In genomic region chr1:25544243-25544764, GRCh38 we compare ENCODE assay signal across 7 cellular contexts. TPM values are rescaled to one million over a fixed set of nuclear protein-coding genes. Genes with fewer than 3 reads are reported as not detected.
A peak's percentile ranks its signal among the peaks of the same experiment; 100 is the strongest.
DNase-seq lines count a peak whose midpoint lies in the region; ATAC-seq lines count a peak whose summit lies in the region.

No MANE protein-coding gene starts in this region.

- peak overlapping the region; percentile 73 for H3K4me3 ChIP-seq in right cardiac atrium (ENCODE audit: low read length)

- no peaks in the 10 kb centered on the region for H3K27me3 ChIP-seq in right cardiac atrium (ENCODE audit: control insufficient read depth, insufficient read depth)

- no peak overlapping the region for H3K27ac ChIP-seq in right cardiac atrium (ENCODE audit: low read length)

- CTCF ChIA-PET in activated CD4-positive, alpha-beta memory T cell treated with anti-CD3 and anti-CD28 coated beads for 36 hours (lab: Charles Lee): interaction anchor here (0.6 to 1.8 kb wide), 2 partner anchors 17 to 230 kb away, joined by 3 to 5 read pairs; no protein-coding TSS in a partner anchor

- H3K4me1 Mint-ChIP-seq in activated CD4-positive, alpha-beta memory T cell treated with anti-CD3 and anti-CD28 coated beads for 36 hours (ENCODE audit: low read depth): peaks cover 42% of the 10 kb centered on the region
- peaks cover 48% of the 10 kb centered on the region for H3K4me1 Mint-ChIP-seq in stimulated activated effector memory CD8-positive, alpha-beta T cell treated with anti-CD3 and anti-CD28 coated beads, Interleukin-12 subunit alpha, Interleukin-12 subunit beta, amount 100 ng/mL, for 72 hours

- POLR2A ChIA-PET in activated CD4-positive, alpha-beta memory T cell treated with anti-CD3 and anti-CD28 coated beads for 36 hours (lab: Charles Lee): interaction anchor here (1.0 to 1.8 kb wide), 2 partner anchors 10 to 257 kb away, joined by 3 to 5 read pairs; no protein-coding TSS in a partner anchor

- no peaks in the 10 kb centered on the region for H3K9me3 Mint-ChIP-seq in activated CD4-positive, alpha-beta memory T cell treated with anti-CD3 and anti-CD28 coated beads for 36 hours
- H3K9me3 Mint-ChIP-seq in stimulated activated effector memory CD8-positive, alpha-beta T cell treated with anti-CD3 and anti-CD28 coated beads, Interleukin-12 subunit alpha, Interleukin-12 subunit beta, amount 100 ng/mL, for 72 hours: no peaks in the 10 kb centered on the region

- peak; percentile 10 for ATAC-seq in HG03354 (IDR thresholded peaks at IDR 0.05; ENCODE audit: poor library complexity, severe bottlenecking, unreplicated experiment)
- ATAC-seq in right cardiac atrium: no peak
- no peak for ATAC-seq in stimulated activated effector memory CD8-positive, alpha-beta T cell treated with anti-CD3 and anti-CD28 coated beads, Interleukin-12 subunit alpha, Interleukin-12 subunit beta, amount 100 ng/mL, for 72 hours
- ATAC-seq in HG02798 (IDR thresholded peaks at IDR 0.05; ENCODE audit: poor library complexity, unreplicated experiment): no peak

- 9% methylated on average over 25 of the region's 25 CpGs for WGBS in right cardiac atrium

- H3K36me3 Mint-ChIP-seq in activated CD4-positive, alpha-beta memory T cell treated with anti-CD3 and anti-CD28 coated beads for 36 hours: no peaks in the 10 kb centered on the region
- H3K36me3 Mint-ChIP-seq in stimulated activated effector memory CD8-positive, alpha-beta T cell treated with anti-CD3 and anti-CD28 coated beads, Interleukin-12 subunit alpha, Interleukin-12 subunit beta, amount 100 ng/mL, for 72 hours: no peaks in the 10 kb centered on the region

- H3K27me3 Mint-ChIP-seq in activated CD4-positive, alpha-beta memory T cell treated with anti-CD3 and anti-CD28 coated beads for 36 hours: no peaks in the 10 kb centered on the region

- peak overlapping the region; percentile 81 for H3K4me3 Mint-ChIP-seq in activated CD4-positive, alpha-beta memory T cell treated with anti-CD3 and anti-CD28 coated beads for 36 hours
- H3K4me3 Mint-ChIP-seq in stimulated activated effector memory CD8-positive, alpha-beta T cell treated with anti-CD3 and anti-CD28 coated beads, Interleukin-12 subunit alpha, Interleukin-12 subunit beta, amount 100 ng/mL, for 72 hours: peak overlapping the region; percentile 75

- H3K9me3 ChIP-seq in right cardiac atrium (ENCODE audit: control insufficient read depth, low read length): no peaks in the 10 kb centered on the region

- H3K27ac Mint-ChIP-seq in activated CD4-positive, alpha-beta memory T cell treated with anti-CD3 and anti-CD28 coated beads for 36 hours: peak overlapping the region; percentile 64
- H3K27ac Mint-ChIP-seq in stimulated activated effector memory CD8-positive, alpha-beta T cell treated with anti-CD3 and anti-CD28 coated beads, Interleukin-12 subunit alpha, Interleukin-12 subunit beta, amount 100 ng/mL, for 72 hours: peak overlapping the region; percentile 80

- peaks cover 3% of the 10 kb centered on the region for H3K4me1 ChIP-seq in right cardiac atrium (ENCODE audit: control insufficient read depth, insufficient read depth, low read length)

- DNase-seq in activated CD4-positive, alpha-beta memory T cell treated with anti-CD3 and anti-CD28 coated beads for 36 hours: no peak
- DNase-seq in right cardiac atrium: no peak
- DNase-seq in stimulated activated effector memory CD8-positive, alpha-beta T cell treated with anti-CD3 and anti-CD28 coated beads, Interleukin-12 subunit alpha, Interleukin-12 subunit beta, amount 100 ng/mL, for 72 hours (ENCODE audit: low spot score in 2 of 2): no peak
- DNase-seq in hypothalamus (lab: John Stamatoyannopoulos, UW): no peak
- no peak for DNase-seq in occipital lobe (lab: John Stamatoyannopoulos, UW)

- intact Hi-C loops in activated CD4-positive, alpha-beta memory T cell treated with anti-CD3 and anti-CD28 coated beads for 36 hours (cut with micrococcal nuclease): loop anchor here (5.0 kb wide), 1 partner anchor 63 kb away; no protein-coding TSS in a partner anchor
- intact Hi-C loops in right cardiac atrium (cut with DNase I): loop anchor here in 1 of 4 donors (10.0 kb wide), 1 partner anchor 270 kb away; the partner anchor contains the start of gene MTFR1L

RNA-seq across cellular contexts. Expression of gene LDLRAP1, which starts 0.9 kb away (rescaled TPM):
- 10 to 100 TPM; 11.9 to 14.8 TPM for total RNA-seq in activated CD4-positive, alpha-beta memory T cell treated with anti-CD3 and anti-CD28 coated beads for 36 hours
- 10 to 100 TPM in 1 of 4 donors, 1 to 10 TPM in 3; 7.6 to 10.2 (median 9.2) TPM for total RNA-seq in right cardiac atrium
- polyA plus RNA-seq in right cardiac atrium: 6.0 TPM
- 1.2 TPM for total RNA-seq in occipital lobe
